20 cellular contexts compared by ENCODE assay signal in the genomic region with DNA sequence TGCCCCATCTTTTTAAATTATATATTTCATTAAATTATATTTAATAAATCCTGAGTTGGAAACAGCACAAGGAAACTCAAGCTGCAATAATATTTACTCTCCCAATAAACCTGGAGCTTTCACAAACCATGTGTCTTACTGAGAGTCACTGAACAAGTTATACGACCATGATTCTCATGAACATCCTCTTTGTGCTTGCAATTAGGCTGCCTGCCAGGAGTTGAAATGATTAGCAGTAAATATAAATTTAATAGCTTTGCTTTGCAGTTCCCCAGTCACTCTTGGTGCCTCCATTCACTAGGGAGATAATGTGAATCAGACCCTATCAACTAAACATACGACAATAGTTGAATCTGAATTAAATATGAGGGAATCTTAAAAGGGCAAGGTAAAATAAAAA.
DNase-seq lines count a peak whose midpoint lies in the region; ATAC-seq and TF ChIP-seq lines count a peak whose summit lies in the region.
"Had no signal": no experiment of that assay in that cellular context is flagged by ENCODE, and none has a peak within 500 bp of the region (broad histone marks: within the 10 kb centered on the region; RNA-seq: fewer than 3 reads in every experiment).

No MANE protein-coding gene starts in this region.

- intact Hi-C loops in right cardiac atrium (cut with DNase I) (no loop called here), head of caudate nucleus (cut with DNase I) (no loop called here)

- no peak for ATAC-seq in right cardiac atrium
- ATAC-seq: left lung had no signal

- peak overlapping the region; percentile 69 for H3K27ac ChIP-seq in 22Rv1
- peak overlapping the region; percentile 95 for H3K27ac ChIP-seq in VCaP
- no peak overlapping the region for H3K27ac ChIP-seq in right cardiac atrium (ENCODE audit: low read length)
- H3K27ac ChIP-seq: brain microvascular endothelial cell, dorsolateral prefrontal cortex, HL-60, left lung, Peyer's patch had no signal

- no peak overlapping the region for H3K4me3 ChIP-seq in right cardiac atrium (ENCODE audit: low read length)
- H3K4me3 ChIP-seq: dorsolateral prefrontal cortex, left lung, Peyer's patch had no signal

- no peaks in the 10 kb centered on the region for H3K27me3 ChIP-seq in right cardiac atrium (ENCODE audit: control insufficient read depth, insufficient read depth)
- H3K27me3 ChIP-seq: brain microvascular endothelial cell, dorsolateral prefrontal cortex, left lung, Peyer's patch had no signal

- 58% methylated on average over 2 of the region's 2 CpGs for whole genome bisulfite sequencing in right cardiac atrium

- no peaks in the 10 kb centered on the region for H3K4me1 ChIP-seq in right cardiac atrium (ENCODE audit: control insufficient read depth, insufficient read depth, low read length)
- H3K4me1 ChIP-seq: Caco-2, left lung, Peyer's patch had no signal

- H3K9me3 ChIP-seq in right cardiac atrium (ENCODE audit: control insufficient read depth, low read length): no peaks in the 10 kb centered on the region
- H3K9me3 ChIP-seq: Caco-2, left lung, Peyer's patch had no signal

- TF ChIP-seq CTCF in 22Rv1 (IDR thresholded peaks at IDR 0.05): no peak
- TF ChIP-seq CTCF in VCaP (conservative IDR thresholded peaks at IDR 0.05): no peak

- DNase-seq in NCI-H1092 treated with DMSO at 0.1 percent for 48 hours (lab: John Stamatoyannopoulos, UW) (peak; percentile 90), NCI-H2171 treated with DMSO at 0.1 percent for 48 hours (lab: John Stamatoyannopoulos, UW) (peak; percentile 53), right cardiac atrium (no peak), head of caudate nucleus (no peak)
- no peak for DNase-seq in activated CD4-positive, alpha-beta T cell treated with anti-CD3 and anti-CD28 coated beads, Interleukin-2, amount 50 U/mL, for 1 hour
- no peak for DNase-seq in stimulated activated CD4-positive, alpha-beta T cell treated with anti-CD3 and anti-CD28 coated beads, Interleukin-15, amount 100 ng/mL, for 24 hours
- DNase-seq: ACHN; activated CD4-positive, CD25-positive, alpha-beta regulatory T cell treated with anti-CD3 and anti-CD28 coated beads, Interleukin-2, amount 50 U/mL, for 72 hours; activated CD8-positive, alpha-beta memory T cell treated with anti-CD3 and anti-CD28 coated beads, Interleukin-2, amount 50 U/mL, for 4 hours; brain microvascular endothelial cell; Caco-2; HFFc6; KBM-7; left lung; posterior cingulate gyrus had no signal

Comparison
In these comparisons a context has a peak if more than half of its experiments do, and no peak if none do; other contexts are left out.
1. DNase-seq: peak in NCI-H1092 treated with DMSO at 0.1 percent for 48 hours (single experiment) and NCI-H2171 treated with DMSO at 0.1 percent for 48 hours (single experiment); none in right cardiac atrium (0 of 3), head of caudate nucleus (0 of 42), activated CD4-positive, alpha-beta T cell treated with anti-CD3 and anti-CD28 coated beads, Interleukin-2, amount 50 U/mL, for 1 hour (single experiment) and stimulated activated CD4-positive, alpha-beta T cell treated with anti-CD3 and anti-CD28 coated beads, Interleukin-15, amount 100 ng/mL, for 24 hours (single experiment).